Comparison of ENCODE assay signal across 1 cellular context in genomic region chr18:50307738-50308470, GRCh38.
TF ChIP-seq lines count a peak whose summit lies in the region.

No MANE protein-coding gene starts in this region.

TF ChIP-seq in HEK293, 187 proteins besides CTCF, POLR2A, EP300 and RAD21 (continued from another document):
- 0 out of 2 replicates have a peak, but pooled peaks have one; percentile 20 for TF ChIP-seq REST (tag by site-specific recombination; IDR thresholded peaks at IDR 0.05)
- no peak for TF ChIP-seq ZNF658 (tag by site-specific recombination; IDR thresholded peaks at IDR 0.05)
- peak; percentile 57 for TF ChIP-seq GLIS1 (tag by site-specific recombination; IDR thresholded peaks at IDR 0.05)
- peak; percentile 47; the same call in 1 of the 2 replicates for TF ChIP-seq ZBTB21 (tag by site-specific recombination; IDR thresholded peaks at IDR 0.05)
